In the genomic region with DNA sequence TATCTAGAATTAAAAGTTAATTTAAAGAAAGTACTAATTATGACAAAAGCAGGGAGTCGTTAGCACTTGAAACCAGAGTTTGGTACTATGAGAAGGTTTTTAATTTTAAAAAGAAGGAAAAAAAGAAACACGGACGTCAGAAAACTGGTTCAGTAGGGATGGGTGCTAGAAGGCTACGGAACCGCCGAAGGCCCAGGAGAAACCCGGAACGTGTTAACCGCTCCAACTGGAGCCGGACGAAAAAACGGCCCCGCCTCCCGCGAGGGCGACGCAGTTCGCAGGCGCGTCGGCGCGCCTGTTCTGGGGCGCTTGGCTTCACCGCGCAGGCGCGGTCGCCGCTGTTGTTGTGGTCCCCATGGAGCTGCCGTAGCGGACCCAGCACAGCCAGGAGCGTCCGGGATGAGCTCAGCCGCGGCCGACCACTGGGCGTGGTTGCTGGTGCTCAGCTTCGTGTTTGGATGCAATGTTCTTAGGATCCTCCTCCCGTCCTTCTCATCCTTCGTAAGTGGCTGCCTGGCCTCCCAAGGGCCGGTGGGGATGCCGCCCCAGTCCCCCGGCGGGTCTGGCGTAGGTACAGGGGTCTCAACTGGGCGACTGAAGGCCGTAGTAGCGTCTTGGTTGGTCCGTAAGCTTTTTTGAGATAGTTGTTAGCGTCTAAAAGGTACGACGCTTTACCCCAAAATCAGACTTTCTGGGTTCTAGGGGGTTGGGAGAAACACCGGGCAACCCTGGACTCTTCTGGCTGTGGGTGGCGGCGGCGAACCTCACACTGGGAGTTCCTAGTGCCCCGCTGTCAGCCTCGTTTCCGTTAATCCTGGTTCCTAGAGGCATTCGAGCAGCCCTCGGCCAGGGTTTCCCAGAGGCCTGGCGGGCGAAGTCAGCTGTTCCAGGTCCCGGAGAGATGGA, we compare ENCODE assay signal across 8 cellular contexts. TPM values are rescaled to one million over a fixed set of nuclear protein-coding genes. Genes with fewer than 3 reads are reported as not detected.
DNase-seq lines count a peak whose midpoint lies in the region; ATAC-seq, FAIRE-seq and TF ChIP-seq lines count a peak whose summit lies in the region.

No MANE protein-coding gene starts in this region.

- no peak for TF ChIP-seq CTCF in AG09319 (IDR thresholded peaks at IDR 0.05; ENCODE audit: low read depth, low read length)
- no peak for TF ChIP-seq CTCF in keratinocyte (optimal IDR thresholded peaks at IDR 0.05 in 1 of 3, IDR thresholded peaks at IDR 0.05 in 1 of 3, conservative IDR thresholded peaks at IDR 0.05 in 1 of 3; ENCODE audit: extremely low read depth in 1 of 3, insufficient read depth in 2 of 3, low read length in 3 of 3)

- H3K79me2 ChIP-seq in keratinocyte (ENCODE audit: control insufficient read depth, insufficient read depth, low read length): peaks cover 6% of the 10 kb centered on the region

- H3K9me1 ChIP-seq in keratinocyte (ENCODE audit: control insufficient read depth, extremely low read depth, insufficient read depth, low read length): no peaks in the 10 kb centered on the region

- dilution Hi-C loops in keratinocyte (cut with MboI; ENCODE audit: extremely low pct_ligation_motif_present, low sequenced_read_pairs): no loop called here

- H3K4me2 ChIP-seq in keratinocyte (ENCODE audit: control insufficient read depth, extremely low read depth, insufficient read depth, low read depth, low read length): peak overlapping the region; percentile 93

- no peaks in the 10 kb centered on the region for H3K9me3 ChIP-seq in keratinocyte (ENCODE audit: control insufficient read depth, low read depth, low read length)

- ATAC-seq in GM19035 (IDR thresholded peaks at IDR 0.05; ENCODE audit: unreplicated experiment) (peak; percentile 95), HG03342 (IDR thresholded peaks at IDR 0.05; ENCODE audit: unreplicated experiment) (peak; percentile 93)
- peak; percentile 98 to 99 for ATAC-seq in activated CD4-positive, CD25-positive, alpha-beta regulatory T cell treated with anti-CD3 and anti-CD28 coated beads, Interleukin-2, amount 50 U/mL, for 24 hours

- peak; percentile 90 for DNase-seq in AG09319 (ENCODE audit: extremely low read depth, low read depth)
- DNase-seq in NCI-H345 treated with DMSO at 0.1 percent for 48 hours (lab: John Stamatoyannopoulos, UW; ENCODE audit: unreplicated experiment): peak; percentile 90
- DNase-seq in cerebellar cortex (ENCODE audit: low spot score): peak; percentile 90
- DNase-seq in keratinocyte (ENCODE audit: low read depth, low spot score): peak; percentile 70
- DNase-seq in stimulated activated CD4-positive, alpha-beta T cell treated with anti-CD3 and anti-CD28 coated beads, Interleukin-12 subunit alpha, Interleukin-12 subunit beta, amount 100 ng/mL, for 48 hours (ENCODE audit: low read depth in 2 of 3, low spot score in 1 of 3): peak; percentile 81 to 92 (median 88)

- peak overlapping the region; percentile 90 for H3K9ac ChIP-seq in keratinocyte (ENCODE audit: control insufficient read depth, extremely low read depth, insufficient read depth, low read length)

- peak overlapping the region; percentile 64 to 92 (median 91) for H3K4me3 ChIP-seq in keratinocyte (ENCODE audit: control insufficient read depth in 2 of 3, extremely low read depth in 1 of 3, insufficient read depth in 2 of 3, low read depth in 1 of 3, low read length in 3 of 3)

- peak overlapping the region; percentile 85 for H3K27ac ChIP-seq in keratinocyte (ENCODE audit: control insufficient read depth, insufficient read depth, low read length)

- peak overlapping the region; percentile 95 for H2AFZ ChIP-seq in keratinocyte (ENCODE audit: control insufficient read depth, low read length)

- no peaks in the 10 kb centered on the region for H3K27me3 ChIP-seq in keratinocyte (ENCODE audit: control insufficient read depth, extremely low read depth, insufficient read depth, low read length)

- no peaks in the 10 kb centered on the region for H4K20me1 ChIP-seq in keratinocyte (ENCODE audit: control insufficient read depth, extremely low read depth, insufficient read depth, low read length)

- H3K36me3 ChIP-seq in keratinocyte (ENCODE audit: control insufficient read depth in 2 of 2, extremely low read depth in 1 of 2, insufficient read depth in 2 of 2, low read length in 2 of 2): no peaks in the 10 kb centered on the region

- peaks cover 19% of the 10 kb centered on the region for H3K4me1 ChIP-seq in keratinocyte (ENCODE audit: control insufficient read depth, extremely low read depth, insufficient read depth, low read length)

- FAIRE-seq in keratinocyte (lab: Jason Lieb, UNC): peak; percentile 13

RNA-seq across cellular contexts. Expression of a gene that starts 31.4 kb away (rescaled TPM):
- polyA plus RNA-seq in keratinocyte: 110 to 245 TPM (median 142 TPM) in 3 replicates
- polyA plus RNA-seq in keratinocyte (2011; ENCODE audit: low read depth): 89.4 TPM
- 146 and 208 TPM in 2 replicates for polyA plus RNA-seq in keratinocyte (2011; cell fraction: cytosol; rRNA removed)
- 80.9 and 133 TPM in 2 replicates for polyA plus RNA-seq in keratinocyte (2011; cell fraction: nucleus; rRNA removed)
- polyA plus RNA-seq in keratinocyte (2012; ENCODE audit: low replicate concordance): 167 and 266 TPM in 2 replicates
- polyA minus RNA-seq in keratinocyte: 13.2 to 72.1 TPM (median 20.4 TPM) in 3 replicates
- polyA minus RNA-seq in keratinocyte (2011; cell fraction: cytosol; rRNA and poly(A)+ RNA removed): 154 TPM
- polyA minus RNA-seq in keratinocyte (2011; cell fraction: nucleus; rRNA and poly(A)+ RNA removed): 16.4 and 24.3 TPM in 2 replicates

Comparison
In these comparisons a context has a peak if more than half of its experiments do, and no peak if none do; other contexts are left out.
1. Peak in every context shown above with its lines: DNase-seq, ATAC-seq, H3K4me3 ChIP-seq and H3K27ac ChIP-seq.